28 cellular contexts compared by ENCODE assay signal in the genomic region with DNA sequence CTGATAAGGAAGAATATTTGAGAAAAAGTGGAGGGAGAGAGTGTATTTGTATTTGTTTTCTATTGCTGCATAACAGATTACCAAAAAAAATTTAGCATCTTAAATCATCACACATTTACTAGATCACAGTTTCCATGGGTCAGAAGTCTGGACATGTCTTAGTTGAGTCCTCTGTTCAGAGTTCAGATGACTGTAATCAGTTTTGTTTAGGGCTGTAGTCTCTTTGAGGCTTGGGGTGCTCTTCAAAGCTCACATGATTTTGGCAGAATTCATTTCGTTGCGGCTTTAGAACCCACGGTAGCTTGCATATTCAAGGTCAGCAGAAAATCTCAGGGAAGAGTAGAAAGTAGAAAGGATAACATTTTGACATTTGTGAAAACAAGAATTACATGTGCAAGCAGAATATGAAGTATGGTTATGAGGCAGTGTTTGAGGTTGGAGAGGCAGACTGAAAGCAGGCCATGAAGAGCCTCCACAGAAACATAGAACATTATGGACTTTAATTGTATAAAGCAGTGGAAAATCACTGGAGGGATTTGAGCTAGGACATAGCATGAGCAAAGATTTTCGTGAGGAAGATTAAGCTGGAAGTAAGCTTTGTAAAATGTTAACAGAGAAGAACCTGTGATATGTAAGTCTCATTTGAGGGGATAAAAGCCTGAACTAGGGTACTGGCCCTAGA.
DNase-seq lines count a peak whose midpoint lies in the region; FAIRE-seq and TF ChIP-seq lines count a peak whose summit lies in the region.
"Had no signal": no experiment of that assay in that cellular context is flagged by ENCODE, and none has a peak within 500 bp of the region (broad histone marks: within the 10 kb centered on the region; RNA-seq: fewer than 3 reads in every experiment).

No MANE protein-coding gene starts in this region.

- TF ChIP-seq CTCF in D721Med (IDR thresholded peaks at IDR 0.05; ENCODE audit: insufficient read depth, missing control alignments) (no peak), epithelial cell of esophagus (IDR thresholded peaks at IDR 0.05; ENCODE audit: insufficient read depth, low read depth, low read length, missing control alignments) (no peak), foreskin fibroblast (IDR thresholded peaks at IDR 0.05; ENCODE audit: low read depth, low read length) (no peak), GM10266 (IDR thresholded peaks at IDR 0.05; ENCODE audit: control insufficient read depth, insufficient read depth, low read depth, missing control alignments) (no peak)

- no peak for DNase-seq in D721Med (ENCODE audit: insufficient read length, low spot score)
- peak; percentile 37 for DNase-seq in RPMI8226
- DNase-seq in epithelial cell of esophagus (ENCODE audit: low read depth): peak; percentile 35
- peak; percentile 30 for DNase-seq in pons (ENCODE audit: low spot score)
- no peak for DNase-seq in activated gamma-delta T cell treated with Interleukin-2 at 50 U/mL for 16 hours
- DNase-seq in foreskin fibroblast: no peak
- DNase-seq in GM10266 (ENCODE audit: extremely low spot score): no peak
- DNase-seq: activated CD4-positive, alpha-beta memory T cell treated with anti-CD3 and anti-CD28 coated beads for 36 hours; activated CD4-positive, CD25-positive, alpha-beta regulatory T cell; activated naive CD4-positive, alpha-beta T cell treated with anti-CD3 and anti-CD28 coated beads, Interleukin-2, amount 10 ng/mL, durations not matched to agents 7 days and 5 days; activated T-cell treated with anti-CD3 and anti-CD28 coated beads for 4 hours; CD8-positive, alpha-beta memory T cell; DMS53; effector memory CD4-positive, alpha-beta T cell; left cardiac atrium; mesenchymal stem cell; natural killer cell; NCI-H1694; NCI-H2171 treated with DMSO at 0.1 percent for 48 hours; NCI-H526 treated with DMSO at 0.1 percent for 48 hours; sigmoid colon; SK-N-SH; stimulated activated CD4-positive, alpha-beta T cell treated with anti-CD3 and anti-CD28 coated beads, Interleukin-15, amount 100 ng/mL, for 24 hours; stimulated activated CD8-positive, alpha-beta memory T cell treated with anti-CD3 and anti-CD28 coated beads, Interleukin-4, amount 100 ng/mL, for 48 hours; uterus had no signal

- H3K4me3 ChIP-seq in epithelial cell of esophagus (ENCODE audit: low read length): no peak overlapping the region
- H3K4me3 ChIP-seq in foreskin fibroblast (ENCODE audit: low read depth in 1 of 2, low read length in 2 of 2): no peak overlapping the region
- H3K4me3 ChIP-seq: esophagus muscularis mucosa, sigmoid colon, suprapubic skin, uterus had no signal

- FAIRE-seq in D721Med (lab: Jason Lieb, UNC): peak; percentile 79
- FAIRE-seq: astrocyte had no signal

Comparison
In these comparisons a context has a peak if more than half of its experiments do, and no peak if none do; other contexts are left out.
1. DNase-seq: peak in RPMI8226 (single experiment), epithelial cell of esophagus (single experiment) and pons (single experiment); none in D721Med (single experiment), activated gamma-delta T cell treated with Interleukin-2 at 50 U/mL for 16 hours (single experiment), foreskin fibroblast (0 of 2) and GM10266 (single experiment).